ENCODE assay signal across 22 cellular contexts in the genomic region with DNA sequence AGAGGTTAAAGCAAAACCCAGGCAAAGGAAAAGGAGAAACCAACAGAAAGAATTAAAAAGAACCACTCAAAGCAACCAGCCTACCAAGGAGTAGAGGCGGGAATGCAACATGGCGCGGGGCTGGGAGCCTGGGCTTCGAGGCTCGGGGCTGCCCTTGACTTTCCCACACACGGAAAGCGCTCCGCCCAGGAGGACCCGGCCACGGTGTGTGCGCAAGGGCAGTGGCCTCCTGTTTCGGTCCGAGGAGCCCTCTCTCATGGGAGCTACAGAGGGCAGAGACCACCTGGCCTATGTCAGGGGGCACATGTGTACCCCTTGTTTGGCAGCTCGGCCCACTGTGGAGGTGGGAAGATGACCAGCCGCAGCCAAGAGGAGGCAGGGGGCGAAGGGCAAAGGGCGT. TPM values are rescaled to one million over a fixed set of nuclear protein-coding genes. Genes with fewer than 3 reads are reported as not detected.
DNase-seq lines count a peak whose midpoint lies in the region; ATAC-seq, FAIRE-seq and TF ChIP-seq lines count a peak whose summit lies in the region.
"Had no signal": no experiment of that assay in that cellular context is flagged by ENCODE, and none has a peak within 500 bp of the region (broad histone marks: within the 10 kb centered on the region; RNA-seq: fewer than 3 reads in every experiment).

No MANE protein-coding gene starts in this region.

- peak overlapping the region; percentile 77 to 100 (median 89) for H3K27ac ChIP-seq in sigmoid colon
- H3K27ac ChIP-seq: 22Rv1, right atrium auricular region had no signal

- TF ChIP-seq EP300 in sigmoid colon (IDR thresholded peaks at IDR 0.05): no peak

- intact Hi-C loops in sigmoid colon (cut with DNase I): no loop called here

- H3K27me3 ChIP-seq in sigmoid colon: no peaks in the 10 kb centered on the region
- H3K27me3 ChIP-seq: right atrium auricular region, upper lobe of left lung had no signal

- no peak for DNase-seq in T-helper 1 cell
- DNase-seq in T-cell: no peak
- DNase-seq in effector memory CD8-positive, alpha-beta T cell: no peak
- DNase-seq in sigmoid colon: no peak
- DNase-seq in NCI-H524 treated with DMSO at 0.1 percent for 48 hours (lab: John Stamatoyannopoulos, UW): no peak
- DNase-seq in NCI-H748 treated with DMSO at 0.1 percent for 48 hours (lab: John Stamatoyannopoulos, UW): no peak
- no peak for DNase-seq in GM19239 (ENCODE audit: insufficient read length, low spot score)
- DNase-seq: activated CD4-positive, alpha-beta T cell treated with anti-CD3 and anti-CD28 coated beads, Interleukin-2, amount 50 U/mL, for 1 hour; activated T-cell treated with anti-CD3 and anti-CD28 coated beads for 4 hours; caudate nucleus; COR-L47; EL; NCI-H1105; NCI-H2107; NCI-H510A treated with DMSO at 0.1 percent for 48 hours; stimulated activated naive CD4-positive, alpha-beta T cell; upper lobe of left lung had no signal

- H3K4me3 Mint-ChIP-seq in T-helper 1 cell treated with Interleukin-12 subunit alpha and Interleukin-12 subunit beta and Interleukin-4 antibody, amounts not matched to agents 30 μg/mL and 1 μg/mL, for 36 hours: no peak overlapping the region
- H3K4me3 Mint-ChIP-seq in T-cell: no peak overlapping the region
- H3K4me3 Mint-ChIP-seq in effector memory CD8-positive, alpha-beta T cell: peak overlapping the region in 1 of 2 donors; percentile 42

- peaks cover 8% of the 10 kb centered on the region for H3K4me1 Mint-ChIP-seq in T-helper 1 cell treated with Interleukin-12 subunit alpha and Interleukin-12 subunit beta and Interleukin-4 antibody, amounts not matched to agents 30 μg/mL and 1 μg/mL, for 36 hours (ENCODE audit: low read depth)
- peaks cover under 1 to 11% (median 2%) of the 10 kb centered on the region in 3 donors for H3K4me1 Mint-ChIP-seq in T-cell
- peaks cover 4 to 6% of the 10 kb centered on the region in 2 donors for H3K4me1 Mint-ChIP-seq in effector memory CD8-positive, alpha-beta T cell (ENCODE audit: low read depth in 2 of 2)

- H3K36me3 ChIP-seq in sigmoid colon: peaks cover 77 to 100% (median 93%) of the 10 kb centered on the region in 4 donors

- no peak for TF ChIP-seq POLR2A in sigmoid colon (IDR thresholded peaks at IDR 0.05)

- WGBS in sigmoid colon, 2 donors: 93 to 97% methylated on average over 17 of the region's 17 CpGs

- TF ChIP-seq CTCF in sigmoid colon (IDR thresholded peaks at IDR 0.05): no peak

- H3K4me3 ChIP-seq in sigmoid colon: no peak overlapping the region
- H3K4me3 ChIP-seq: right atrium auricular region, upper lobe of left lung had no signal

- CTCF ChIA-PET in T-cell (lab: Charles Lee): no interaction called here

- peaks cover 0 to 51% (median 35%) of the 10 kb centered on the region in 4 donors for H3K4me1 ChIP-seq in sigmoid colon
- H3K4me1 ChIP-seq: right atrium auricular region had no signal

- peaks cover 61% of the 10 kb centered on the region for H3K36me3 Mint-ChIP-seq in T-helper 1 cell treated with Interleukin-12 subunit alpha and Interleukin-12 subunit beta and Interleukin-4 antibody, amounts not matched to agents 30 μg/mL and 1 μg/mL, for 36 hours (ENCODE audit: low read depth)
- peaks cover 52% of the 10 kb centered on the region for H3K36me3 Mint-ChIP-seq in T-cell
- peaks cover 100% of the 10 kb centered on the region for H3K36me3 Mint-ChIP-seq in effector memory CD8-positive, alpha-beta T cell (ENCODE audit: insufficient read depth)

- peak overlapping the region; percentile 6 for H3K27ac Mint-ChIP-seq in T-helper 1 cell treated with Interleukin-12 subunit alpha and Interleukin-12 subunit beta and Interleukin-4 antibody, amounts not matched to agents 30 μg/mL and 1 μg/mL, for 36 hours
- peak overlapping the region; percentile 44 to 49 for H3K27ac Mint-ChIP-seq in T-cell
- peak overlapping the region; percentile 67 to 82 for H3K27ac Mint-ChIP-seq in effector memory CD8-positive, alpha-beta T cell

- no peak for FAIRE-seq in GM19239 (lab: Jason Lieb, UNC)

- H3K27me3 Mint-ChIP-seq in T-helper 1 cell treated with Interleukin-12 subunit alpha and Interleukin-12 subunit beta and Interleukin-4 antibody, amounts not matched to agents 30 μg/mL and 1 μg/mL, for 36 hours (ENCODE audit: low read depth): no peaks in the 10 kb centered on the region
- no peaks in the 10 kb centered on the region for H3K27me3 Mint-ChIP-seq in T-cell
- H3K27me3 Mint-ChIP-seq in effector memory CD8-positive, alpha-beta T cell: no peaks in the 10 kb centered on the region

- H3K9me3 ChIP-seq in sigmoid colon: no peaks in the 10 kb centered on the region
- H3K9me3 ChIP-seq: right atrium auricular region, upper lobe of left lung had no signal

- no peaks in the 10 kb centered on the region for H3K9me3 Mint-ChIP-seq in T-helper 1 cell treated with Interleukin-12 subunit alpha and Interleukin-12 subunit beta and Interleukin-4 antibody, amounts not matched to agents 30 μg/mL and 1 μg/mL, for 36 hours
- no peaks in the 10 kb centered on the region for H3K9me3 Mint-ChIP-seq in T-cell
- H3K9me3 Mint-ChIP-seq in effector memory CD8-positive, alpha-beta T cell: no peaks in the 10 kb centered on the region

- ATAC-seq in T-cell (replicated peaks in 1 of 4): no peak
- no peak for ATAC-seq in effector memory CD8-positive, alpha-beta T cell (replicated peaks)
- ATAC-seq: esophagus mucosa, left lobe of liver had no signal

- POLR2A ChIA-PET in T-cell (lab: Charles Lee): no interaction called here

RNA-seq across cellular contexts. Expression of a gene that starts 55.9 kb away (rescaled TPM):
- total RNA-seq in T-cell (10 to 100 TPM; 15.7 to 29.5 (median 19.8) TPM), sigmoid colon (10 to 100 TPM; 15.0 to 36.0 (median 20.3) TPM)
- 10 to 100 TPM in 2 of 3 donors, 1 to 10 TPM in 1; 6.6 to 64.0 (median 11.3) TPM for polyA plus RNA-seq in sigmoid colon

Comparison
In these comparisons a context has a peak if more than half of its experiments do, and no peak if none do; other contexts are left out.
1. H3K27ac Mint-ChIP-seq: peak in every context shown above with its lines; median percentile 74 in effector memory CD8-positive, alpha-beta T cell; 46 in T-cell; 6 in T-helper 1 cell treated with Interleukin-12 subunit alpha and Interleukin-12 subunit beta and Interleukin-4 antibody, amounts not matched to agents 30 μg/mL and 1 μg/mL, for 36 hours.